Comparison of ENCODE assay signal across 33 cellular contexts in genomic region chr6:33004940-33005339, GRCh38. TPM values are rescaled to one million over a fixed set of nuclear protein-coding genes. Genes with fewer than 3 reads are reported as not detected.
"Had no signal": no experiment of that assay in that cellular context is flagged by ENCODE, and none has a peak within 500 bp of the region (broad histone marks: within the 10 kb centered on the region; RNA-seq: fewer than 3 reads in every experiment).

No MANE protein-coding gene starts in this region.

- H3K4me3 Mint-ChIP-seq: activated CD8-positive, alpha-beta memory T cell treated with anti-CD3 and anti-CD28 coated beads, Interleukin-2, amount 10 ng/mL, durations not matched to agents 7 days and 5 days; activated CD8-positive, alpha-beta T cell treated with anti-CD3 and anti-CD28 coated beads for 36 hours; activated naive CD4-positive, alpha-beta T cell treated with anti-CD3 and anti-CD28 coated beads, Interleukin-2, amount 10 ng/mL, durations not matched to agents 7 days and 5 days; activated naive CD8-positive, alpha-beta T cell treated with anti-CD3 and anti-CD28 coated beads, Interleukin-2, amount 10 ng/mL, durations not matched to agents 7 days and 5 days; activated T-cell treated with anti-CD3 and anti-CD28 coated beads, Interleukin-2, amount 50 U/mL, for 24 hours; activated T-cell treated with anti-CD3 and anti-CD28 coated beads, Interleukin-2, amount 50 U/mL, for 72 hours; brain; dendritic cell treated with granulocyte-macrophage colony-stimulating factor and Interleukin-4, amounts not matched to agents 40 ng/mL and 50 ng/mL, for 4 days; effector memory CD8-positive, alpha-beta T cell; WTC11 had no signal

- H3K27ac Mint-ChIP-seq: activated CD8-positive, alpha-beta memory T cell treated with anti-CD3 and anti-CD28 coated beads, Interleukin-2, amount 10 ng/mL, durations not matched to agents 7 days and 5 days; activated CD8-positive, alpha-beta T cell treated with anti-CD3 and anti-CD28 coated beads for 36 hours; activated naive CD4-positive, alpha-beta T cell treated with anti-CD3 and anti-CD28 coated beads, Interleukin-2, amount 10 ng/mL, durations not matched to agents 7 days and 5 days; activated naive CD4-positive, alpha-beta T cell treated with anti-CD3 and anti-CD28 coated beads, Interleukin-2, amount 50 U/mL, for 72 hours; activated naive CD8-positive, alpha-beta T cell treated with anti-CD3 and anti-CD28 coated beads, Interleukin-2, amount 10 ng/mL, durations not matched to agents 7 days and 5 days; activated T-cell treated with anti-CD3 and anti-CD28 coated beads, Interleukin-2, amount 50 U/mL, for 24 hours; activated T-cell treated with anti-CD3 and anti-CD28 coated beads, Interleukin-2, amount 50 U/mL, for 72 hours; brain; dendritic cell treated with granulocyte-macrophage colony-stimulating factor and Interleukin-4, amounts not matched to agents 40 ng/mL and 50 ng/mL, for 4 days; effector memory CD8-positive, alpha-beta T cell; WTC11 had no signal

- H3K27ac ChIP-seq: ascending aorta, breast epithelium, cardiac muscle cell, coronary artery, dorsolateral prefrontal cortex, esophagus muscularis mucosa, foreskin keratinocyte, gastrocnemius medialis, VCaP had no signal

- H3K36me3 Mint-ChIP-seq: activated naive CD4-positive, alpha-beta T cell treated with anti-CD3 and anti-CD28 coated beads, Interleukin-2, amount 10 ng/mL, durations not matched to agents 7 days and 5 days; activated naive CD4-positive, alpha-beta T cell treated with anti-CD3 and anti-CD28 coated beads, Interleukin-2, amount 50 U/mL, for 72 hours; activated naive CD8-positive, alpha-beta T cell treated with anti-CD3 and anti-CD28 coated beads, Interleukin-2, amount 10 ng/mL, durations not matched to agents 7 days and 5 days; brain had no signal

- H3K36me3 ChIP-seq: ascending aorta, breast epithelium, cardiac muscle cell, esophagus muscularis mucosa, gastrocnemius medialis had no signal

- H3K27me3 ChIP-seq: ascending aorta, breast epithelium had no signal

- H3K9me3 ChIP-seq: ascending aorta, breast epithelium, esophagus muscularis mucosa, gastrocnemius medialis had no signal

- H3K9me3 Mint-ChIP-seq: activated CD8-positive, alpha-beta T cell treated with anti-CD3 and anti-CD28 coated beads for 36 hours; activated naive CD4-positive, alpha-beta T cell treated with anti-CD3 and anti-CD28 coated beads, Interleukin-2, amount 10 ng/mL, durations not matched to agents 7 days and 5 days; activated naive CD4-positive, alpha-beta T cell treated with anti-CD3 and anti-CD28 coated beads, Interleukin-2, amount 50 U/mL, for 72 hours; activated naive CD8-positive, alpha-beta T cell treated with anti-CD3 and anti-CD28 coated beads, Interleukin-2, amount 10 ng/mL, durations not matched to agents 7 days and 5 days; activated T-cell treated with anti-CD3 and anti-CD28 coated beads, Interleukin-2, amount 50 U/mL, for 24 hours; activated T-cell treated with anti-CD3 and anti-CD28 coated beads, Interleukin-2, amount 50 U/mL, for 72 hours; brain; dendritic cell treated with granulocyte-macrophage colony-stimulating factor and Interleukin-4, amounts not matched to agents 40 ng/mL and 50 ng/mL, for 4 days; effector memory CD8-positive, alpha-beta T cell; WTC11 had no signal

- DNase-seq: activated CD4-positive, alpha-beta T cell treated with anti-CD3 and anti-CD28 coated beads for 48 hours; activated CD4-positive, alpha-beta T cell treated with anti-CD3 and anti-CD28 coated beads, Interleukin-2, amount 50 U/mL, for 1 hour; activated CD4-positive, alpha-beta T cell treated with anti-CD3 and anti-CD28 coated beads, Interleukin-2, amount 50 U/mL, for 48 hours; activated CD8-positive, alpha-beta memory T cell treated with anti-CD3 and anti-CD28 coated beads, Interleukin-2, amount 10 ng/mL, durations not matched to agents 7 days and 5 days; activated CD8-positive, alpha-beta memory T cell treated with anti-CD3 and anti-CD28 coated beads, Interleukin-2, amount 50 U/mL, for 4 hours; activated CD8-positive, alpha-beta T cell treated with anti-CD3 and anti-CD28 coated beads for 36 hours; activated gamma-delta T cell; activated naive CD4-positive, alpha-beta T cell; activated naive CD4-positive, alpha-beta T cell treated with anti-CD3 and anti-CD28 coated beads, Interleukin-2, amount 10 ng/mL, durations not matched to agents 7 days and 5 days; activated naive CD8-positive, alpha-beta T cell treated with anti-CD3 and anti-CD28 coated beads, Interleukin-2, amount 10 ng/mL, durations not matched to agents 7 days and 5 days; activated T-cell treated with anti-CD3 and anti-CD28 coated beads for 4 hours; activated T-cell treated with anti-CD3 and anti-CD28 coated beads, Interleukin-2, amount 50 U/mL, for 24 hours; activated T-cell treated with anti-CD3 and anti-CD28 coated beads, Interleukin-2, amount 50 U/mL, for 72 hours; central memory CD4-positive, alpha-beta T cell; cerebellar nuclear complex; dorsolateral prefrontal cortex; effector memory CD8-positive, alpha-beta T cell; erythroblast; foreskin keratinocyte; gastrocnemius medialis; glutamatergic neuron; T-helper 2 cell had no signal

- H3K4me1 ChIP-seq: ascending aorta, breast epithelium, foreskin keratinocyte, gastrocnemius medialis had no signal

- ATAC-seq: activated CD4-positive, CD25-positive, alpha-beta regulatory T cell treated with anti-CD3 and anti-CD28 coated beads, Interleukin-2, amount 50 U/mL, for 24 hours; activated CD8-positive, alpha-beta memory T cell treated with anti-CD3 and anti-CD28 coated beads, Interleukin-2, amount 10 ng/mL, durations not matched to agents 7 days and 5 days; activated CD8-positive, alpha-beta T cell treated with anti-CD3 and anti-CD28 coated beads for 36 hours; activated naive CD4-positive, alpha-beta T cell treated with anti-CD3 and anti-CD28 coated beads, Interleukin-2, amount 50 U/mL, for 72 hours; activated T-cell treated with anti-CD3 and anti-CD28 coated beads, Interleukin-2, amount 50 U/mL, for 72 hours; effector memory CD8-positive, alpha-beta T cell; foreskin keratinocyte; gastrocnemius medialis; WTC11 had no signal

- H3K4me3 ChIP-seq: ascending aorta, breast epithelium, cardiac muscle cell, coronary artery, dorsolateral prefrontal cortex, esophagus muscularis mucosa, gastrocnemius medialis had no signal

RNA-seq across cellular contexts. Expression of gene HLA-DOA, which starts 4.5 kb away (rescaled TPM):
- total RNA-seq: foreskin keratinocyte had no signal
- polyA plus RNA-seq: cardiac muscle cell, foreskin keratinocyte had no signal
